8 cellular contexts compared by ENCODE assay signal in the genomic region with DNA sequence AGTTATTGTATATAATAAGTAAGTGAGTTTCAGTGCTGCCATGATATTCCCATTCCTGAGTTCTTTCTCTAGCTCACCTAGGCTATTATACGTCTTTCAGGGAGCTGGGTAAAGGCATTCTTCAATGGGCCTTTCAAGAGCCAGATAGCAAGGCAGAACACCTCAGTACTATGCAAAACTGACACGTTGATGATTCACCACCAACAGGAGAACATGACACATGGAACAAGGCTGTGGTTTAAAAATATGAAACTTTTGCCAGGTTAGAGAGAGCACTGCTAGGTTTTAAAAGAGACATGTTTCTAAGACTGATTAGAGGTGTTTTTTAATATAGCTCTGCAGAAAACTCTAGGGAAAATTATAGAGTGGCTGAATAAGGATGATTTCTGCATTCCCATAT.
DNase-seq lines count a peak whose midpoint lies in the region; ATAC-seq and TF ChIP-seq lines count a peak whose summit lies in the region.

No MANE protein-coding gene starts in this region.

- H3K27me3 ChIP-seq in GM06990 (replicated peaks; ENCODE audit: control insufficient read depth, insufficient read depth, low read length), result no peaks in the 10 kb centered on the region
- H3K27me3 ChIP-seq in mammary epithelial cell (ENCODE audit: insufficient read depth, low read length), result no peaks in the 10 kb centered on the region
- H3K27me3 ChIP-seq in transverse colon, result no peaks in the 10 kb centered on the region
- H3K27me3 ChIP-seq in dorsolateral prefrontal cortex, result no peaks in the 10 kb centered on the region

- H3K9ac ChIP-seq in mammary epithelial cell (ENCODE audit: insufficient read depth, low read length), result no peak overlapping the region

- H3K27ac ChIP-seq in mammary epithelial cell (ENCODE audit: insufficient read depth, low read depth, low read length) (peak overlapping the region; percentile 32), transverse colon (no peak overlapping the region), dorsolateral prefrontal cortex (no peak overlapping the region)

- H3K4me3 ChIP-seq in GM06990 (replicated peaks; ENCODE audit: low read depth, low read length) (no peak overlapping the region), mammary epithelial cell (replicated peaks in 1 of 3; ENCODE audit: insufficient read depth in 1 of 3, low read depth in 2 of 3, low read length in 3 of 3) (no peak overlapping the region), transverse colon (no peak overlapping the region), dorsolateral prefrontal cortex (no peak overlapping the region)

- in situ Hi-C loops in mammary epithelial cell (cut with MboI; ENCODE audit: low sequenced_read_pairs in 2 of 2) (no loop called here), transverse colon (cut with MboI; ENCODE audit: low pct_ligation_motif_present in 1 of 4, low pct_unique_long_range_greater_than_20kb in 1 of 4, low sequenced_read_pairs in 3 of 4) (no loop called here)

- peak; percentile 83 for ATAC-seq in GM21390 (IDR thresholded peaks at IDR 0.05; ENCODE audit: unreplicated experiment)
- ATAC-seq in HG03558 (IDR thresholded peaks at IDR 0.05; ENCODE audit: extremely low read depth, unreplicated experiment), result peak; percentile 68

- 0% methylated on average over 2 of the region's 2 CpGs for WGBS in mammary epithelial cell (ENCODE audit: low coverage, missing lambda C conversion rate)
- WGBS in transverse colon (ENCODE audit: low coverage in 1 of 2), 2 donors, result 63 to 66% methylated on average over 2 of the region's 2 CpGs

- BruUV-seq in mammary epithelial cell (replicated peaks; lab: Mats Ljungman, UMichigan), result no TSS peak

- no peaks in the 10 kb centered on the region for H3K79me2 ChIP-seq in mammary epithelial cell (ENCODE audit: insufficient read depth, low read length)

- dilution Hi-C loops in mammary epithelial cell (cut with HindIII; ENCODE audit: low sequenced_read_pairs), result no loop called here

- H3K4me1 ChIP-seq in mammary epithelial cell (ENCODE audit: insufficient read depth, low read length), result peaks cover 10% of the 10 kb centered on the region
- H3K4me1 ChIP-seq in transverse colon, result peaks cover 0 to 8% (median 3%) of the 10 kb centered on the region in 4 donors

- CTCF ChIA-PET in mammary epithelial cell (lab: Charles Lee; ENCODE audit: low non-redundant PET), result no interaction called here

- intact Hi-C loops in mammary epithelial cell (cut with micrococcal nuclease) (loop anchor here (2.0 kb wide), 1 partner anchor 18 kb away; no protein-coding TSS in a partner anchor), transverse colon (cut with DNase I; ENCODE audit: low total_unique reads) (no loop called here), dorsolateral prefrontal cortex (cut with DNase I) (no loop called here), posterior vena cava (cut with DNase I) (loop anchor here in 1 of 2 donors (5.0 kb wide), 1 partner anchor 1985 kb away; no protein-coding TSS in a partner anchor)

- H3K9me3 ChIP-seq in mammary epithelial cell (replicated peaks; ENCODE audit: insufficient read depth, low read length) (peaks cover 2% of the 10 kb centered on the region), transverse colon (peaks cover 0 to 6% of the 10 kb centered on the region in 2 donors)

- peak; percentile 56 for DNase-seq in GM06990 (ENCODE audit: extremely low read depth, insufficient read length)
- peak; percentile 93 for DNase-seq in mammary epithelial cell
- DNase-seq in transverse colon, result no peak
- DNase-seq in dorsolateral prefrontal cortex, result no peak
- no peak for DNase-seq in posterior vena cava (ENCODE audit: low spot score)
- DNase-seq in ureter (ENCODE audit: low spot score), result no peak

- no peak for TF ChIP-seq EP300 in transverse colon (IDR thresholded peaks at IDR 0.05; ENCODE audit: low read depth)

- H4K20me1 ChIP-seq in mammary epithelial cell (ENCODE audit: insufficient read depth, low read length), result no peaks in the 10 kb centered on the region

- H3K36me3 ChIP-seq in GM06990 (ENCODE audit: control insufficient read depth, insufficient read depth, low read length), result no peaks in the 10 kb centered on the region
- H3K36me3 ChIP-seq in mammary epithelial cell (ENCODE audit: insufficient read depth, low read length), result no peaks in the 10 kb centered on the region
- H3K36me3 ChIP-seq in transverse colon, result no peaks in the 10 kb centered on the region

- H2AFZ ChIP-seq in mammary epithelial cell (ENCODE audit: low read depth, low read length), result no peak overlapping the region

- TF ChIP-seq POLR2A in transverse colon (IDR thresholded peaks at IDR 0.05), result no peak

- H3K4me2 ChIP-seq in mammary epithelial cell (ENCODE audit: insufficient read depth, low read depth, low read length), result peak overlapping the region; percentile 69

- TF ChIP-seq CTCF in GM06990 (IDR thresholded peaks at IDR 0.05; ENCODE audit: insufficient read depth, low read length, poor library complexity, severe bottlenecking) (no peak), mammary epithelial cell (conservative IDR thresholded peaks at IDR 0.05 in 1 of 2, IDR thresholded peaks at IDR 0.05 in 1 of 2; ENCODE audit: extremely low read depth in 1 of 2, insufficient read depth in 1 of 2, low read depth in 1 of 2, low read length in 2 of 2) (no peak), transverse colon (IDR thresholded peaks at IDR 0.05) (no peak), dorsolateral prefrontal cortex (IDR thresholded peaks at IDR 0.05 in 54 of 56, conservative IDR thresholded peaks at IDR 0.05 in 2 of 56; ENCODE audit: low read depth in 1 of 56, partially characterized antibody in 56 of 56) (no peak)

Comparison
In these comparisons a context has a peak if more than half of its experiments do, and no peak if none do; other contexts are left out.
1. DNase-seq: peak in GM06990 (single experiment) and mammary epithelial cell (single experiment); none in transverse colon (single experiment), dorsolateral prefrontal cortex (0 of 10), posterior vena cava (single experiment) and ureter (single experiment).